Comparison of ENCODE assay signal across 2 cellular contexts in the genomic region with DNA sequence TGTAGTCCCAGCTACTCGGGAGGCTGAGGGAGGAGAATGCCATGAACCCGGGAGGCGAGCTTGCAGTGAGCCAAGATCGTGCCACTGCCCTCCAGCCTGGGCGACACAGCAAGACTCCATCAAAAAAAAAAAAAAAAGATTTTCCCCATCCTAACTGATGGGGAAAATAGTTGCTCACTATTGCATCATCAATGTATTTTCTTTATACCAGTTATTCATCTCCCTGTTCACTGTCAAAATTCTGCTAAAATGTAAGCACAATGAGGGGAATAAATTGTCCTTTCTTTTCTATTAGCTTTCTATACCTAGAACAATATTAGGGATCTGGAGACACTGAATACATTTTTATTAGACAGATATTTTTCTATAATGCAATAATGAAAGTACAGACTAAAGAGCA.
TF ChIP-seq lines count a peak whose summit lies in the region.

No MANE protein-coding gene starts in this region.

TF ChIP-seq in HepG2, 621 proteins besides CTCF, POLR2A, EP300 and RAD21:
- TF ChIP-seq PCBP2 (optimal IDR thresholded peaks at IDR 0.05; ENCODE audit: low read depth, low read length, poor library complexity, severe bottlenecking) = no peak
- no peak for TF ChIP-seq ZMAT3 (CRISPR knock-in tag; conservative IDR thresholded peaks at IDR 0.05)
- no peak for TF ChIP-seq ZNF3 (CRISPR knock-in tag; IDR thresholded peaks at IDR 0.05)
- TF ChIP-seq, protein P1, sequence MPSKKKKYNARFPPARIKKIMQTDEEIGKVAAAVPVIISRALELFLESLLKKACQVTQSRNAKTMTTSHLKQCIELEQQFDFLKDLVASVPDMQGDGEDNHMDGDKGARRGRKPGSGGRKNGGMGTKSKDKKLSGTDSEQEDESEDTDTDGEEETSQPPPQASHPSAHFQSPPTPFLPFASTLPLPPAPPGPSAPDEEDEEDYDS (CRISPR knock-in tag; IDR thresholded peaks at IDR 0.05) = no peak
- peak; percentile 37; the same call in 1 of the 2 replicates for TF ChIP-seq CEBPB (IDR thresholded peaks at IDR 0.05; ENCODE audit: borderline replicate concordance, low read depth, low read length)
- TF ChIP-seq, protein P2, sequence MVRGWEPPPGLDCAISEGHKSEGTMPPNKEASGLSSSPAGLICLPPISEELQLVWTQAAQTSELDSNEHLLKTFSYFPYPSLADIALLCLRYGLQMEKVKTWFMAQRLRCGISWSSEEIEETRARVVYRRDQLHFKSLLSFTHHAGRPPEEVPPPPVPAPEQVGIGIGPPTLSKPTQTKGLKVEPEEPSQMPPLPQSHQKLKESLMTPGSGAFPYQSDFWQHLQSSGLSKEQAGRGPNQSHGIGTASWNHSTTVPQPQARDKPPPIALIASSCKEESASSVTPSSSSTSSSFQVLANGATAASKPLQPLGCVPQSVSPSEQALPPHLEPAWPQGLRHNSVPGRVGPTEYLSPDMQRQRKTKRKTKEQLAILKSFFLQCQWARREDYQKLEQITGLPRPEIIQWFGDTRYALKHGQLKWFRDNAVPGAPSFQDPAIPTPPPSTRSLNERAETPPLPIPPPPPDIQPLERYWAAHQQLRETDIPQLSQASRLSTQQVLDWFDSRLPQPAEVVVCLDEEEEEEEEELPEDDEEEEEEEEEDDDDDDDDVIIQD (CRISPR knock-in tag; IDR thresholded peaks at IDR 0.05; ENCODE audit: low read depth) = no peak
- peak; percentile 45; the same call in 1 of the 2 replicates for TF ChIP-seq ATF7 (IDR thresholded peaks at IDR 0.05)
- no peak for TF ChIP-seq ATF7 (CRISPR knock-in tag; IDR thresholded peaks at IDR 0.05)
- TF ChIP-seq ZNF749 (CRISPR knock-in tag; IDR thresholded peaks at IDR 0.05; ENCODE audit: borderline replicate concordance) = no peak

TF ChIP-seq in K562, 482 proteins besides CTCF, POLR2A, EP300 and RAD21:
- TF ChIP-seq ZNF354B (CRISPR knock-in tag; IDR thresholded peaks at IDR 0.05) = no peak
- TF ChIP-seq CEBPG (CRISPR knock-in tag; IDR thresholded peaks at IDR 0.05) = no peak
- peak; percentile 53 to 73; a peak in 3 of 4 replicates for TF ChIP-seq CEBPG (tag; conservative IDR thresholded peaks at IDR 0.05 in 1 of 2, IDR thresholded peaks at IDR 0.05 in 1 of 2)
- TF ChIP-seq, protein P3, sequence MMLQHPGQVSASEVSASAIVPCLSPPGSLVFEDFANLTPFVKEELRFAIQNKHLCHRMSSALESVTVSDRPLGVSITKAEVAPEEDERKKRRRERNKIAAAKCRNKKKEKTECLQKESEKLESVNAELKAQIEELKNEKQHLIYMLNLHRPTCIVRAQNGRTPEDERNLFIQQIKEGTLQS (IDR thresholded peaks at IDR 0.05) = peak; percentile 62
- TF ChIP-seq, protein P3 (CRISPR knock-in tag; conservative IDR thresholded peaks at IDR 0.05) = no peak
